41 cellular contexts compared by ENCODE assay signal in the genomic region with DNA sequence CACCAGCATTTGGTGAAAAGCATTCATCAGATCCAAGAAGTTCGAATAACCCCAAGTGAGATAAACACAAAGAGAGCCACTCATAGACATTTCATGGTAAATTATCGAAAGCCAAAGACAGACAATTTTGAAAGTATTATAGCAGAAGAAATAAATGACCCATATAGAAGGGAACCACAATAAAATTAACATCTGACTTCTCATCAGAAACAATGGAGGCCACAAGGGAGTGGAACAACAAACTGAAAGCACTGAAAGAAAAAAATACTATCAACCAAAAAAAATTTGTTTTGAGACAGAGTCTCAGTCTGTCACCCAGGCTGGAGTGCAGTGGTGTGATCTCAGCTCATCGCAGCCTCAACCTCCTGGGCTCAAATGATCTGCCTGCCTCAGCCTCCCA. TPM values are rescaled to one million over a fixed set of nuclear protein-coding genes. Genes with fewer than 3 reads are reported as not detected.
"Had no signal": no experiment of that assay in that cellular context is flagged by ENCODE, and none has a peak within 500 bp of the region (broad histone marks: within the 10 kb centered on the region; RNA-seq: fewer than 3 reads in every experiment).

No MANE protein-coding gene starts in this region.

- H3K4me3 ChIP-seq: adrenal gland, ascending aorta, body of pancreas, breast epithelium, cardiac muscle cell had no signal

- H3K4me1 ChIP-seq: adrenal gland, ascending aorta, body of pancreas, breast epithelium had no signal

- H3K27me3 ChIP-seq: ascending aorta, body of pancreas had no signal

- H3K36me3 Mint-ChIP-seq: activated naive CD4-positive, alpha-beta T cell treated with anti-CD3 and anti-CD28 coated beads, Interleukin-2, amount 10 ng/mL, durations not matched to agents 7 days and 5 days; activated naive CD4-positive, alpha-beta T cell treated with anti-CD3 and anti-CD28 coated beads, Interleukin-2, amount 50 U/mL, for 24 hours; activated naive CD4-positive, alpha-beta T cell treated with anti-CD3 and anti-CD28 coated beads, Interleukin-2, amount 50 U/mL, for 72 hours; activated naive CD8-positive, alpha-beta T cell; activated naive CD8-positive, alpha-beta T cell treated with anti-CD3 and anti-CD28 coated beads for 36 hours; activated naive CD8-positive, alpha-beta T cell treated with anti-CD3 and anti-CD28 coated beads, Interleukin-2, amount 10 ng/mL, durations not matched to agents 7 days and 5 days; brain had no signal

- H3K4me1 Mint-ChIP-seq: activated naive CD8-positive, alpha-beta T cell treated with anti-CD3 and anti-CD28 coated beads for 36 hours; activated naive CD8-positive, alpha-beta T cell treated with anti-CD3 and anti-CD28 coated beads, Interleukin-2, amount 10 ng/mL, durations not matched to agents 7 days and 5 days; activated naive CD8-positive, alpha-beta T cell treated with anti-CD3 and anti-CD28 coated beads, Interleukin-2, amount 50 U/mL, for 24 hours; activated T-helper 17 cell treated with anti-CD3 and anti-CD28 coated beads, Interleukin-2, amount 50 U/mL, for 72 hours; brain; central memory CD8-positive, alpha-beta T cell had no signal

- H3K9me3 ChIP-seq: adrenal gland, ascending aorta, body of pancreas had no signal

- H3K4me3 Mint-ChIP-seq: activated naive CD4-positive, alpha-beta T cell treated with anti-CD3 and anti-CD28 coated beads for 36 hours; activated naive CD4-positive, alpha-beta T cell treated with anti-CD3 and anti-CD28 coated beads, Interleukin-2, amount 10 ng/mL, durations not matched to agents 7 days and 5 days; activated naive CD4-positive, alpha-beta T cell treated with anti-CD3 and anti-CD28 coated beads, Interleukin-2, amount 50 U/mL, for 24 hours; activated naive CD8-positive, alpha-beta T cell; activated naive CD8-positive, alpha-beta T cell treated with anti-CD3 and anti-CD28 coated beads for 36 hours; activated naive CD8-positive, alpha-beta T cell treated with anti-CD3 and anti-CD28 coated beads, Interleukin-2, amount 10 ng/mL, durations not matched to agents 7 days and 5 days; activated naive CD8-positive, alpha-beta T cell treated with anti-CD3 and anti-CD28 coated beads, Interleukin-2, amount 50 U/mL, for 24 hours; activated T-cell treated with anti-CD3 and anti-CD28 coated beads, Interleukin-2, amount 50 U/mL, for 24 hours; activated T-cell treated with anti-CD3 and anti-CD28 coated beads, Interleukin-2, amount 50 U/mL, for 4 hours; activated T-cell treated with anti-CD3 and anti-CD28 coated beads, Interleukin-2, amount 50 U/mL, for 72 hours; activated T-helper 1 cell treated with anti-CD3 and anti-CD28 coated beads, Interleukin-12 subunit alpha, Interleukin-12 subunit beta, Interleukin-2, Interleukin-4 antibody, amounts not matched to agents 30 ng/mL and 10 ng/mL and 1 ng/mL, durations not matched to agents 14 hours and 24 hours and 36 hours; activated T-helper 17 cell treated with anti-CD3 and anti-CD28 coated beads, Interleukin-2, amount 50 U/mL, for 72 hours; brain; central memory CD8-positive, alpha-beta T cell had no signal

- DNase-seq: activated effector memory CD4-positive, alpha-beta T cell treated with anti-CD3 and anti-CD28 coated beads, Interleukin-2, amount 50 U/mL, for 16 hours; activated effector memory CD4-positive, alpha-beta T cell treated with Interleukin-2 at 50 U/mL for 16 hours; activated gamma-delta T cell; activated gamma-delta T cell treated with Interleukin-2 at 50 U/mL for 16 hours; activated naive CD4-positive, alpha-beta T cell; activated naive CD4-positive, alpha-beta T cell treated with anti-CD3 and anti-CD28 coated beads for 36 hours; activated naive CD4-positive, alpha-beta T cell treated with anti-CD3 and anti-CD28 coated beads, Interleukin-2, amount 10 ng/mL, durations not matched to agents 7 days and 5 days; activated naive CD4-positive, alpha-beta T cell treated with anti-CD3 and anti-CD28 coated beads, Interleukin-2, amount 50 U/mL, for 16 hours; activated naive CD4-positive, alpha-beta T cell treated with Interleukin-2 at 50 U/mL for 16 hours; activated naive CD8-positive, alpha-beta T cell treated with anti-CD3 and anti-CD28 coated beads for 36 hours; activated naive CD8-positive, alpha-beta T cell treated with anti-CD3 and anti-CD28 coated beads, Interleukin-2, amount 10 ng/mL, durations not matched to agents 7 days and 5 days; activated naive CD8-positive, alpha-beta T cell treated with anti-CD3 and anti-CD28 coated beads, Interleukin-2, amount 50 U/mL, for 24 hours; activated T-cell treated with anti-CD3 and anti-CD28 coated beads, Interleukin-2, amount 50 U/mL, for 1 hour; activated T-cell treated with anti-CD3 and anti-CD28 coated beads, Interleukin-2, amount 50 U/mL, for 24 hours; activated T-cell treated with anti-CD3 and anti-CD28 coated beads, Interleukin-2, amount 50 U/mL, for 4 hours; activated T-cell treated with anti-CD3 and anti-CD28 coated beads, Interleukin-2, amount 50 U/mL, for 48 hours; activated T-cell treated with anti-CD3 and anti-CD28 coated beads, Interleukin-2, amount 50 U/mL, for 72 hours; amniotic stem cell; amygdala; anterior cingulate cortex; body of pancreas; brain microvascular endothelial cell; caudate nucleus; central memory CD4-positive, alpha-beta T cell; cerebellar nuclear complex had no signal

- H3K27ac Mint-ChIP-seq: activated naive CD4-positive, alpha-beta T cell treated with anti-CD3 and anti-CD28 coated beads for 36 hours; activated naive CD4-positive, alpha-beta T cell treated with anti-CD3 and anti-CD28 coated beads, Interleukin-2, amount 10 ng/mL, durations not matched to agents 7 days and 5 days; activated naive CD4-positive, alpha-beta T cell treated with anti-CD3 and anti-CD28 coated beads, Interleukin-2, amount 50 U/mL, for 24 hours; activated naive CD4-positive, alpha-beta T cell treated with anti-CD3 and anti-CD28 coated beads, Interleukin-2, amount 50 U/mL, for 72 hours; activated naive CD8-positive, alpha-beta T cell; activated naive CD8-positive, alpha-beta T cell treated with anti-CD3 and anti-CD28 coated beads for 36 hours; activated naive CD8-positive, alpha-beta T cell treated with anti-CD3 and anti-CD28 coated beads, Interleukin-2, amount 10 ng/mL, durations not matched to agents 7 days and 5 days; activated naive CD8-positive, alpha-beta T cell treated with anti-CD3 and anti-CD28 coated beads, Interleukin-2, amount 50 U/mL, for 24 hours; activated T-cell treated with anti-CD3 and anti-CD28 coated beads, Interleukin-2, amount 50 U/mL, for 24 hours; activated T-cell treated with anti-CD3 and anti-CD28 coated beads, Interleukin-2, amount 50 U/mL, for 72 hours; activated T-helper 1 cell treated with anti-CD3 and anti-CD28 coated beads, Interleukin-12 subunit alpha, Interleukin-12 subunit beta, Interleukin-2, Interleukin-4 antibody, amounts not matched to agents 30 ng/mL and 10 ng/mL and 1 ng/mL, durations not matched to agents 14 hours and 24 hours and 36 hours; activated T-helper 17 cell treated with anti-CD3 and anti-CD28 coated beads, Interleukin-2, amount 50 U/mL, for 72 hours; activated T-helper 2 cell treated with anti-CD3 and anti-CD28 coated beads, Interferon-gamma antibody, Interleukin-2, Interleukin-4, amounts not matched to agents 10 μg/mL and 5 μg/mL and 100 μg/mL, durations not matched to agents 14 hours and 24 hours and 36 hours; brain had no signal

- H3K27ac ChIP-seq: adrenal gland, ascending aorta, body of pancreas, brain microvascular endothelial cell, breast epithelium, cardiac muscle cell had no signal

- H3K36me3 ChIP-seq: adrenal gland, ascending aorta, brain microvascular endothelial cell, breast epithelium, cardiac muscle cell had no signal

- H3K9me3 Mint-ChIP-seq: activated naive CD4-positive, alpha-beta T cell treated with anti-CD3 and anti-CD28 coated beads for 36 hours; activated naive CD4-positive, alpha-beta T cell treated with anti-CD3 and anti-CD28 coated beads, Interleukin-2, amount 10 ng/mL, durations not matched to agents 7 days and 5 days; activated naive CD4-positive, alpha-beta T cell treated with anti-CD3 and anti-CD28 coated beads, Interleukin-2, amount 50 U/mL, for 24 hours; activated naive CD4-positive, alpha-beta T cell treated with anti-CD3 and anti-CD28 coated beads, Interleukin-2, amount 50 U/mL, for 72 hours; activated naive CD8-positive, alpha-beta T cell treated with anti-CD3 and anti-CD28 coated beads for 36 hours; activated naive CD8-positive, alpha-beta T cell treated with anti-CD3 and anti-CD28 coated beads, Interleukin-2, amount 10 ng/mL, durations not matched to agents 7 days and 5 days; activated naive CD8-positive, alpha-beta T cell treated with anti-CD3 and anti-CD28 coated beads, Interleukin-2, amount 50 U/mL, for 24 hours; activated T-cell treated with anti-CD3 and anti-CD28 coated beads, Interleukin-2, amount 50 U/mL, for 24 hours; activated T-cell treated with anti-CD3 and anti-CD28 coated beads, Interleukin-2, amount 50 U/mL, for 4 hours; activated T-cell treated with anti-CD3 and anti-CD28 coated beads, Interleukin-2, amount 50 U/mL, for 72 hours; activated T-helper 1 cell treated with anti-CD3 and anti-CD28 coated beads, Interleukin-12 subunit alpha, Interleukin-12 subunit beta, Interleukin-2, Interleukin-4 antibody, amounts not matched to agents 30 ng/mL and 10 ng/mL and 1 ng/mL, durations not matched to agents 14 hours and 24 hours and 36 hours; activated T-helper 17 cell treated with anti-CD3 and anti-CD28 coated beads, Interleukin-2, amount 50 U/mL, for 72 hours; activated T-helper 2 cell treated with anti-CD3 and anti-CD28 coated beads, Interferon-gamma antibody, Interleukin-2, Interleukin-4, amounts not matched to agents 10 μg/mL and 5 μg/mL and 100 μg/mL, durations not matched to agents 14 hours and 24 hours and 36 hours; central memory CD8-positive, alpha-beta T cell had no signal

- ATAC-seq: activated naive CD4-positive, alpha-beta T cell treated with anti-CD3 and anti-CD28 coated beads, Interleukin-2, amount 50 U/mL, for 72 hours; activated naive CD8-positive, alpha-beta T cell treated with anti-CD3 and anti-CD28 coated beads, Interleukin-2, amount 50 U/mL, for 24 hours; activated T-cell treated with anti-CD3 and anti-CD28 coated beads, Interleukin-2, amount 50 U/mL, for 4 hours; activated T-cell treated with anti-CD3 and anti-CD28 coated beads, Interleukin-2, amount 50 U/mL, for 72 hours; activated T-helper 17 cell treated with anti-CD3 and anti-CD28 coated beads, Interleukin-2, amount 50 U/mL, for 72 hours; body of pancreas had no signal

- FAIRE-seq: bronchial epithelial cell had no signal

RNA-seq across cellular contexts. Expression of a gene that starts 12.3 kb away (rescaled TPM):
- total RNA-seq: activated naive CD8-positive, alpha-beta T cell treated with anti-CD3 and anti-CD28 coated beads, Interleukin-2, amount 10 ng/mL, durations not matched to agents 7 days and 5 days; activated T-cell treated with anti-CD3 and anti-CD28 coated beads, Interleukin-2, amount 50 U/mL, for 72 hours; aorta; ascending aorta; body of pancreas; cardiac septum; chondrocyte had no signal
- polyA plus RNA-seq: adrenal gland, aorta had no signal

RNA-seq across cellular contexts. Expression of a gene that starts 14.3 kb away (rescaled TPM):
- total RNA-seq: activated T-helper 1 cell treated with anti-CD3 and anti-CD28 coated beads, Interleukin-12 subunit alpha, Interleukin-12 subunit beta, Interleukin-2, Interleukin-4 antibody, amounts not matched to agents 30 ng/mL and 10 ng/mL and 1 ng/mL, durations not matched to agents 14 hours and 24 hours and 36 hours; body of pancreas had no signal
